ENCODE assay signal across 17 cellular contexts in genomic region chr1:46061146-46061545, GRCh38.
"Had no signal": no experiment of that assay in that cellular context is flagged by ENCODE, and none has a peak within 500 bp of the region (broad histone marks: within the 10 kb centered on the region; RNA-seq: fewer than 3 reads in every experiment).

No MANE protein-coding gene starts in this region.

- H3K9me3 ChIP-seq: SJCRH30 had no signal

- H3K4me3 ChIP-seq: SJCRH30 had no signal

- H3K4me1 ChIP-seq: SJCRH30 had no signal

- H3K27ac ChIP-seq: SJCRH30 had no signal

- DNase-seq: KBM-7, MV-4-11, NCI-H1048, NCI-H1105, NCI-H1417, NCI-H1436 treated with DMSO at 0.1 percent for 48 hours, NCI-H1694, NCI-H187 treated with DMSO at 0.1 percent for 48 hours, NCI-H2029 treated with DMSO at 0.1 percent for 48 hours, NCI-H2171 treated with DMSO at 0.1 percent for 48 hours, NCI-H2227 treated with DMSO at 0.1 percent for 48 hours, NCI-H524, NCI-H526 treated with DMSO at 0.1 percent for 48 hours, NCI-H774, PC-3, SHP77 treated with DMSO at 0.1 percent for 48 hours, SJCRH30 had no signal

- H3K27me3 ChIP-seq: SJCRH30 had no signal
